ENCODE assay signal across 9 cellular contexts in genomic region chr14:80356413-80356812, GRCh38.
DNase-seq lines count a peak whose midpoint lies in the region; ATAC-seq, FAIRE-seq and TF ChIP-seq lines count a peak whose summit lies in the region.
"Had no signal": no experiment of that assay in that cellular context is flagged by ENCODE, and none has a peak within 500 bp of the region (broad histone marks: within the 10 kb centered on the region; RNA-seq: fewer than 3 reads in every experiment).

No MANE protein-coding gene starts in this region.

- DNase-seq in NCI-H146 (lab: John Stamatoyannopoulos, UW) (peak; percentile 3), NCI-H146 treated with DMSO at 0.1 percent for 48 hours (lab: John Stamatoyannopoulos, UW; ENCODE audit: unreplicated experiment) (no peak), NCI-H2171 treated with DMSO at 0.1 percent for 48 hours (lab: John Stamatoyannopoulos, UW) (peak; percentile 29), bronchial epithelial cell (ENCODE audit: low read depth) (no peak), progenitor cell of endocrine pancreas (ENCODE audit: low spot score, unreplicated experiment) (no peak)
- DNase-seq: hippocampal formation had no signal

- no peak for ATAC-seq in HG02571 (IDR thresholded peaks at IDR 0.05; ENCODE audit: unreplicated experiment)
- no peak for ATAC-seq in GM18907 (IDR thresholded peaks at IDR 0.05; ENCODE audit: unreplicated experiment)
- ATAC-seq in GM21367 (IDR thresholded peaks at IDR 0.05; ENCODE audit: unreplicated experiment): no peak

- H3K4me3 ChIP-seq in bronchial epithelial cell (ENCODE audit: low read depth, low read length): no peak overlapping the region

- H3K27ac Mint-ChIP-seq in progenitor cell of endocrine pancreas: no peak overlapping the region

- peak; percentile 16 for TF ChIP-seq CTCF in bronchial epithelial cell (IDR thresholded peaks at IDR 0.05; ENCODE audit: insufficient read depth, low read length, severe bottlenecking)
- peak; percentile 50 for TF ChIP-seq CTCF in progenitor cell of endocrine pancreas (IDR thresholded peaks at IDR 0.05; ENCODE audit: unreplicated experiment)

- peaks cover 29% of the 10 kb centered on the region for H3K27me3 Mint-ChIP-seq in progenitor cell of endocrine pancreas

- H3K4me1 Mint-ChIP-seq in progenitor cell of endocrine pancreas (ENCODE audit: low read depth): no peaks in the 10 kb centered on the region

- FAIRE-seq in bronchial epithelial cell (lab: Jason Lieb, UNC): no peak

- no peaks in the 10 kb centered on the region for H3K9me3 Mint-ChIP-seq in progenitor cell of endocrine pancreas (ENCODE audit: low read depth)

- H3K36me3 ChIP-seq in bronchial epithelial cell (ENCODE audit: control insufficient read depth, insufficient read depth, low read length): no peaks in the 10 kb centered on the region

- no peak overlapping the region for H3K4me3 Mint-ChIP-seq in progenitor cell of endocrine pancreas (ENCODE audit: low read depth)

- no peaks in the 10 kb centered on the region for H3K27me3 ChIP-seq in bronchial epithelial cell (ENCODE audit: control insufficient read depth, insufficient read depth, low read length)

- no peaks in the 10 kb centered on the region for H3K36me3 Mint-ChIP-seq in progenitor cell of endocrine pancreas (ENCODE audit: insufficient read depth)

Comparison
In these comparisons a context has a peak if more than half of its experiments do, and no peak if none do; other contexts are left out.
1. DNase-seq: peak in NCI-H146 (single experiment) and NCI-H2171 treated with DMSO at 0.1 percent for 48 hours (single experiment); none in NCI-H146 treated with DMSO at 0.1 percent for 48 hours (single experiment), bronchial epithelial cell (single experiment) and progenitor cell of endocrine pancreas (single experiment).